In genomic region chr16:56931253-56931768, GRCh38 we compare ENCODE assay signal across 8 cellular contexts. TPM values are rescaled to one million over a fixed set of nuclear protein-coding genes. Genes with fewer than 3 reads are reported as not detected.
DNase-seq lines count a peak whose midpoint lies in the region; ATAC-seq and TF ChIP-seq lines count a peak whose summit lies in the region.

No MANE protein-coding gene starts in this region.

- peaks cover 43% of the 10 kb centered on the region for H3K79me2 ChIP-seq in KMS-11 (ENCODE audit: insufficient read depth, low read depth)

- no peaks in the 10 kb centered on the region for H3K9me3 ChIP-seq in ascending aorta

- peak overlapping the region; percentile 98 for H3K4me2 ChIP-seq in KMS-11

- peaks cover 46% of the 10 kb centered on the region for H3K4me1 ChIP-seq in KMS-11 (ENCODE audit: low read depth, poor library complexity, severe bottlenecking)
- H3K4me1 ChIP-seq in ascending aorta = peaks cover 12 to 17% of the 10 kb centered on the region in 2 donors

- TF ChIP-seq CTCF in KMS-11 (conservative IDR thresholded peaks at IDR 0.05; ENCODE audit: low read depth, low read length) (no peak), ascending aorta (IDR thresholded peaks at IDR 0.05) (no peak), kidney epithelial cell (IDR thresholded peaks at IDR 0.05; ENCODE audit: insufficient read depth, low read length, poor library complexity, severe bottlenecking) (no peak)

- H3K36me3 ChIP-seq in KMS-11 (ENCODE audit: insufficient read depth) (peaks cover 18% of the 10 kb centered on the region; the same call in 1 of the 2 replicates), ascending aorta (peaks cover 4 to 17% of the 10 kb centered on the region in 2 donors), kidney epithelial cell (ENCODE audit: control insufficient read depth, insufficient read depth, low read length) (no peaks in the 10 kb centered on the region)

- peak overlapping the region; percentile 36; the same call in 1 of the 2 replicates for H2AFZ ChIP-seq in KMS-11 (ENCODE audit: low read depth)

- H3K27ac ChIP-seq in KMS-11 (peak overlapping the region; percentile 97), ascending aorta (peak overlapping the region; percentile 99 to 100), temporal lobe (ENCODE audit: low read depth, low read length) (peak overlapping the region; percentile 93)

- peak overlapping the region; percentile 99 for H3K9ac ChIP-seq in KMS-11

- H3K27me3 ChIP-seq in KMS-11 (ENCODE audit: insufficient read depth, low read depth) (no peaks in the 10 kb centered on the region), ascending aorta (no peaks in the 10 kb centered on the region), kidney epithelial cell (ENCODE audit: control insufficient read depth, insufficient read depth, low read length) (no peaks in the 10 kb centered on the region)

- H4K20me1 ChIP-seq in KMS-11 (ENCODE audit: insufficient read depth) = peaks cover 18% of the 10 kb centered on the region; the same call in 1 of the 2 replicates

- peak; percentile 22 for ATAC-seq in GM18499 (IDR thresholded peaks at IDR 0.05; ENCODE audit: insufficient read depth, unreplicated experiment)
- peak; percentile 36 for ATAC-seq in GM21737 (IDR thresholded peaks at IDR 0.05; ENCODE audit: unreplicated experiment)

- H3K4me3 ChIP-seq in KMS-11 (IDR thresholded peaks at IDR 0.05; ENCODE audit: insufficient read depth, low read depth, low read length) (no peak overlapping the region), ascending aorta (peak overlapping the region; percentile 99 to 100), kidney epithelial cell (ENCODE audit: low read depth, low read length) (peak overlapping the region; percentile 39)

- intact Hi-C loops in ascending aorta (cut with DNase I) = loop anchor here (5.0 to 10.0 kb wide), 7 partner anchors 256 to 1693 kb away; partner anchors contain the start of genes AMFR, CCDC102A, CNOT1 and KATNB1

- DNase-seq in ascending aorta (ENCODE audit: low spot score in 2 of 2) = peak in 1 of 2 donors; percentile 73
- DNase-seq in kidney epithelial cell (ENCODE audit: low read depth) = no peak
- DNase-seq in OCI-M2 (lab: John Stamatoyannopoulos, UW; ENCODE audit: unreplicated experiment) = no peak
- DNase-seq in NCI-H526 (lab: John Stamatoyannopoulos, UW) = no peak

RNA-seq across cellular contexts. Expression of gene HERPUD1, which starts 0.6 kb away (rescaled TPM):
- total RNA-seq in ascending aorta (108 TPM), kidney epithelial cell (321 and 324 TPM in 2 replicates), temporal lobe (52.6 TPM)

RNA-seq across cellular contexts. Expression of gene CETP, which starts 30.4 kb away (rescaled TPM):
- total RNA-seq in ascending aorta = not detected
- total RNA-seq in kidney epithelial cell = not detected in 2 replicates
- total RNA-seq in temporal lobe = 0.74 TPM

RNA-seq across cellular contexts. Expression of gene NLRC5, which starts 58.0 kb away (rescaled TPM):
- 46.7 TPM for total RNA-seq in ascending aorta
- total RNA-seq in kidney epithelial cell = 7.7 and 14.1 TPM in 2 replicates
- total RNA-seq in temporal lobe = 1.2 TPM
